Comparison of ENCODE assay signal across 15 cellular contexts in the genomic region with DNA sequence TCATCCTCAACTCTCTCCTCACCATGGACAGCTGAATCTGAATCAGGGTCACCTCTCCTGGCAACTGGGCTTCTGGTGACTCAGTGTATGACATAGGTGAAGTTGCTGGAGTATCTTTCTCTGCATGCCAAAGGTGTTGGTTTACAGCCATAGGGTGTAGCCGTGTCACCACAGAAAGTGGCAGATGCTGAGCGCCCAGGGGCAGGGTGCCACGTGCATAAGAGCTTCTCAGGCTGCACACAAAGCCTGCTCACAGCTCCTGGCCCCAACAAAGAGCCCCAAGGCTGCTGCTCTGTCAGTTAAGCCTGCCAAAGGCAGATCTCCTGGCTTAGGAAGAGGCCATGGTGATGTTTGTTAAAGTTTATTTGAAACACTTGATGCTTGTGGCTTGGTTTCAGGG.
"Had no signal": no experiment of that assay in that cellular context is flagged by ENCODE, and none has a peak within 500 bp of the region (broad histone marks: within the 10 kb centered on the region; RNA-seq: fewer than 3 reads in every experiment).

No MANE protein-coding gene starts in this region.

- H3K27me3 ChIP-seq: testis, upper lobe of right lung had no signal

- H3K27ac ChIP-seq: coronary artery, psoas muscle, testis, upper lobe of right lung had no signal

- H3K4me3 ChIP-seq: coronary artery, psoas muscle, testis, upper lobe of right lung had no signal

- H3K4me1 ChIP-seq: psoas muscle, testis, upper lobe of right lung had no signal

- ATAC-seq: activated naive CD8-positive, alpha-beta T cell treated with anti-CD3 and anti-CD28 coated beads, Interleukin-2, amount 50 U/mL, for 24 hours; left colon; psoas muscle; stimulated activated naive CD8-positive, alpha-beta T cell treated with anti-CD3 and anti-CD28 coated beads, Interleukin-15, Interleukin-2, amounts not matched to agents 100 U/mL and 50 U/mL, for 24 hours; upper lobe of right lung had no signal

- H3K9me3 ChIP-seq: psoas muscle, testis, upper lobe of right lung had no signal

- H3K36me3 ChIP-seq: upper lobe of right lung had no signal

- DNase-seq: activated CD4-positive, alpha-beta T cell treated with anti-CD3 and anti-CD28 coated beads for 48 hours; activated naive CD4-positive, alpha-beta T cell treated with Interleukin-2 at 50 U/mL for 16 hours; activated naive CD8-positive, alpha-beta T cell treated with anti-CD3 and anti-CD28 coated beads, Interleukin-2, amount 50 U/mL, for 24 hours; caudate nucleus; effector CD4-positive, alpha-beta T cell; immature natural killer cell; left colon; mesendoderm; occipital lobe; psoas muscle; stimulated activated CD4-positive, alpha-beta T cell treated with anti-CD3 and anti-CD28 coated beads, Interleukin-2, amount 100 ng/mL, for 48 hours; stimulated activated naive CD8-positive, alpha-beta T cell treated with anti-CD3 and anti-CD28 coated beads, Interleukin-15, Interleukin-2, amounts not matched to agents 100 U/mL and 50 U/mL, for 24 hours; testis; upper lobe of right lung had no signal
